In the genomic region with DNA sequence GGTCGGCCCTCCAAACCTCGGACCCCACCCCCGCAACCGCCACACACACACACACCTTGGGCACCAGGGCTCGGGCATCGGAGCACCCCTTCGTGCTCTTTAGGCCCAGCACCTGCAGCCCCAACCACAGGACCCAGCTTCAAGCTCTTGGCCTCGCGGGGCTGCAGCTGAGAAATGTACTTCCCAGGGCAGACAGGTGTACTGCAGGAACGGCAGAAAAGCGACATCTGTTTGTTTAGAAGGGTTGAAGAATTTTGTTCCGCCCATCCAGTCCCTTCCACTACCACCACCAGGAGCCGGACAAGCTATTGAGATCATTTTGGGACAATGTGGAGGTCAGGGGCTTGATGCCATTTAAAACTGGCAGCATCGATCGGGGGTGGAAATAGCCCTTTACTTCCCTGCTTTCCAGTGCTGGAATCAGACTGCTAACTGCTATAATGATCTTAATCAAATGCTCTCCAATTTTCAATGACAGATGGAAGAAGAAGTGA, we compare ENCODE assay signal across 8 cellular contexts. TPM values are rescaled to one million over a fixed set of nuclear protein-coding genes. Genes with fewer than 3 reads are reported as not detected.
DNase-seq lines count a peak whose midpoint lies in the region; TF ChIP-seq lines count a peak whose summit lies in the region.

No MANE protein-coding gene starts in this region.

- H3K9ac ChIP-seq in parathyroid adenoma: no peak overlapping the region

- intact Hi-C loops in Calu3 (cut with micrococcal nuclease; ENCODE audit: unreplicated experiment): loop anchor here (5.0 kb wide), 2 partner anchors 78 to 82 kb away; no protein-coding TSS in a partner anchor

- peak overlapping the region; percentile 47 for H3K27ac ChIP-seq in epithelial cell of prostate
- H3K27ac ChIP-seq in parathyroid adenoma: peak overlapping the region; percentile 98

- DNase-seq in Calu3 (no peak), NCI-H2171 (lab: John Stamatoyannopoulos, UW) (peak; percentile 15), epithelial cell of prostate (ENCODE audit: low read depth, low spot score) (no peak), G401 (ENCODE audit: low spot score) (no peak), NCI-H446 (lab: John Stamatoyannopoulos, UW) (no peak)
- no peak for DNase-seq in activated CD8-positive, alpha-beta memory T cell treated with anti-CD3 and anti-CD28 coated beads for 24 hours
- no peak for DNase-seq in activated CD4-positive, CD25-positive, alpha-beta regulatory T cell (lab: John Stamatoyannopoulos, UW)

- H3K36me3 ChIP-seq in parathyroid adenoma (ENCODE audit: control insufficient read depth, insufficient read depth, low read length): no peaks in the 10 kb centered on the region

- peaks cover 34% of the 10 kb centered on the region for H3K4me1 Mint-ChIP-seq in Calu3 (ENCODE audit: low read depth, unreplicated experiment)

- peak overlapping the region; percentile 20 for H3K27ac Mint-ChIP-seq in Calu3 (ENCODE audit: unreplicated experiment)

- CTCF ChIA-PET in Calu3 (lab: Charles Lee): interaction anchor here (0.6 to 1.6 kb wide), 8 partner anchors 12 to 91 kb away, joined by 3 to 13 read pairs (median 4); no protein-coding TSS in a partner anchor

- peaks cover 35% of the 10 kb centered on the region for H3K36me3 Mint-ChIP-seq in Calu3 (ENCODE audit: insufficient read depth, unreplicated experiment)

- TSS peak; percentile 42 for BruUV-seq in Calu3 (replicated peaks; lab: Mats Ljungman, UMichigan)

- H3K4me1 ChIP-seq in parathyroid adenoma: peaks cover 9% of the 10 kb centered on the region

- peak overlapping the region; percentile 60 for H3K4me3 ChIP-seq in parathyroid adenoma (ENCODE audit: low read depth, low read length)

- no peaks in the 10 kb centered on the region for H3K79me2 ChIP-seq in parathyroid adenoma

- peak overlapping the region; percentile 83 for H3K4me2 ChIP-seq in parathyroid adenoma (ENCODE audit: low read length)

- peak overlapping the region; percentile 74 for H3K4me3 Mint-ChIP-seq in Calu3 (ENCODE audit: low read depth, unreplicated experiment)

- TF ChIP-seq CTCF in Calu3 (IDR thresholded peaks at IDR 0.05; ENCODE audit: unreplicated experiment) (no peak), parathyroid adenoma (IDR thresholded peaks at IDR 0.05) (no peak)

- peak overlapping the region; percentile 85 for H2AFZ ChIP-seq in parathyroid adenoma

- no peaks in the 10 kb centered on the region for H3K9me3 ChIP-seq in parathyroid adenoma (ENCODE audit: control insufficient read depth, low read length)

- H3K27me3 ChIP-seq in parathyroid adenoma (ENCODE audit: control insufficient read depth, insufficient read depth, low read length): no peaks in the 10 kb centered on the region

- in situ Hi-C loops in G401 (cut with HindIII; ENCODE audit: low sequenced_read_pairs): no loop called here

- no peaks in the 10 kb centered on the region for H3K27me3 Mint-ChIP-seq in Calu3 (ENCODE audit: unreplicated experiment)

- H3K9me3 Mint-ChIP-seq in Calu3 (ENCODE audit: low read depth, unreplicated experiment): no peaks in the 10 kb centered on the region

RNA-seq across cellular contexts. Expression of gene SERTAD4, which starts 1.7 kb away (rescaled TPM):
- 5.5 and 14.7 TPM in 2 replicates for total RNA-seq in Calu3 (2022)
- total RNA-seq in G401 (2014; rRNA removed; shearing (Covaris generic)): 7.3 and 14.2 TPM in 2 replicates
